In genomic region chr2:241734208-241734466, GRCh38 we compare ENCODE assay signal across 1 cellular context.
A peak's percentile ranks its signal among the peaks of the same experiment; 100 is the strongest.
TF ChIP-seq lines count a peak whose summit lies in the region.

No MANE protein-coding gene starts in this region.

TF ChIP-seq in GM12878, 131 proteins besides CTCF, POLR2A, EP300 and RAD21:
- TF ChIP-seq MEF2A (IDR thresholded peaks at IDR 0.05; ENCODE audit: insufficient read depth, low read depth, low read length) (no peak), NR2C1 (IDR thresholded peaks at IDR 0.05) (no peak), MYB (IDR thresholded peaks at IDR 0.05; ENCODE audit: borderline replicate concordance, low read depth, low read length) (no peak), CBX3 (IDR thresholded peaks at IDR 0.05; ENCODE audit: borderline replicate concordance, low read depth) (no peak), E2F4 (IDR thresholded peaks at IDR 0.05; ENCODE audit: low read depth, low read length) (no peak), IKZF1 (conservative IDR thresholded peaks at IDR 0.05) (peak; percentile 52; the same call in 1 of the 2 replicates)
